In the genomic region with DNA sequence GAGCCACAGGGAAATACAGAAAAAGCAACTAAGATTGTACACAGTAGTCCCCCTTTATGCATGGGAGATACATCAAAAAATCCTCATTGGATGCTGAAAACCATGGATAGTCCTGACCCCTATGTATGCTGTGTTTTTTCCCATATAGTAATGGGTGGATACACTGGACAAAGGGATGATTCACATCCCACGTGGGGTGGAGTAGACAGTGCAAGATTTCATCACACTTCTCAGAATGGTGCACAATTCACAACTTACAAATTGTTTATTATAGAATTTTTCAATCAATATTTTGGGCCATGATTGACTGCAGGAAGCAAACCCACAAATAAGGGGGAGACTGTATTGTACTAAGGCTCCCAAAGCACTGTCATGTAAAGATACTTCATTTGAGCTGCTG, we compare ENCODE assay signal across 23 cellular contexts.
A peak's percentile ranks its signal among the peaks of the same experiment; 100 is the strongest.
DNase-seq lines count a peak whose midpoint lies in the region; ATAC-seq, FAIRE-seq and TF ChIP-seq lines count a peak whose summit lies in the region.
"Had no signal": no experiment of that assay in that cellular context is flagged by ENCODE, and none has a peak within 500 bp of the region (broad histone marks: within the 10 kb centered on the region; RNA-seq: fewer than 3 reads in every experiment).

No MANE protein-coding gene starts in this region.

- H3K4me1 ChIP-seq in PC-3 (ENCODE audit: insufficient read depth, low read length) (no peaks in the 10 kb centered on the region), ovary (ENCODE audit: insufficient read depth) (no peaks in the 10 kb centered on the region), spleen (no peaks in the 10 kb centered on the region)
- H3K4me1 ChIP-seq: SJCRH30 had no signal

- no peaks in the 10 kb centered on the region for H3K79me2 ChIP-seq in PC-3 (ENCODE audit: low read length)

- 82 to 90% (median 89%) methylated on average over 1 of the region's 1 CpG for WGBS in ovary, 3 donors
- WGBS in spleen, 5 donors: 52 to 90% (median 83%) methylated on average over 1 of the region's 1 CpG

- H2AFZ ChIP-seq in PC-3 (ENCODE audit: low read length): no peak overlapping the region

- H4K20me1 ChIP-seq in PC-3 (ENCODE audit: low read length): no peaks in the 10 kb centered on the region

- H3K9ac ChIP-seq in PC-3 (ENCODE audit: low read length): no peak overlapping the region

- H3K9me3 ChIP-seq in PC-3 (ENCODE audit: low read length): no peaks in the 10 kb centered on the region
- H3K9me3 ChIP-seq in ovary: no peaks in the 10 kb centered on the region
- no peaks in the 10 kb centered on the region for H3K9me3 ChIP-seq in spleen
- H3K9me3 ChIP-seq: SJCRH30 had no signal

- H3K36me3 ChIP-seq in PC-3 (ENCODE audit: low read depth, low read length): no peaks in the 10 kb centered on the region
- H3K36me3 ChIP-seq in bronchial epithelial cell (ENCODE audit: control insufficient read depth, insufficient read depth, low read length): no peaks in the 10 kb centered on the region
- no peaks in the 10 kb centered on the region for H3K36me3 ChIP-seq in ovary
- no peaks in the 10 kb centered on the region for H3K36me3 ChIP-seq in spleen
- H3K36me3 ChIP-seq: SJCRH30 had no signal

- BruUV-seq in PC-3 (replicated peaks; lab: Mats Ljungman, UMichigan): no TSS peak

- TF ChIP-seq EP300 in ovary (IDR thresholded peaks at IDR 0.05): no peak

- ATAC-seq in PC-3 (peak; percentile 42; the same call in 1 of the 2 replicates), HG02852 (IDR thresholded peaks at IDR 0.05; ENCODE audit: unreplicated experiment) (no peak)
- ATAC-seq: CD8-positive, alpha-beta T cell; Panc1 had no signal

- H3K27me3 ChIP-seq in PC-3 (ENCODE audit: low read length) (no peaks in the 10 kb centered on the region), bronchial epithelial cell (ENCODE audit: control insufficient read depth, insufficient read depth, low read length) (no peaks in the 10 kb centered on the region), ovary (no peaks in the 10 kb centered on the region), spleen (replicated peaks in 1 of 7) (no peaks in the 10 kb centered on the region)
- H3K27me3 ChIP-seq: SJCRH30 had no signal

- DNase-seq in AG10803 (ENCODE audit: low read depth): peak; percentile 11
- no peak for DNase-seq in PC-3
- peak; percentile 61 for DNase-seq in bronchial epithelial cell (ENCODE audit: low read depth)
- DNase-seq in foreskin fibroblast: peak; percentile 13 to 64
- DNase-seq in ovary: no peak
- no peak for DNase-seq in spleen
- DNase-seq in HT-29 (ENCODE audit: low spot score): no peak
- DNase-seq: 8988T; AML-193; C1 segment of cervical spinal cord; CD8-positive, alpha-beta T cell; GDM1; H9; KBM-7; NCI-H1092 treated with DMSO at 0.1 percent for 48 hours; NCI-H1436 treated with DMSO at 0.1 percent for 48 hours; NCI-H1930; NCI-H510A; NCI-H748 treated with DMSO at 0.1 percent for 48 hours; SJCRH30 had no signal

- H3K27ac ChIP-seq in PC-3 (ENCODE audit: low read length): no peak overlapping the region
- H3K27ac ChIP-seq in ovary: no peak overlapping the region
- H3K27ac ChIP-seq in spleen: no peak overlapping the region
- H3K27ac ChIP-seq: SJCRH30 had no signal

- POLR2A ChIA-PET in PC-3 (lab: Charles Lee; ENCODE audit: unreplicated experiment): no interaction called here

- no peak for TF ChIP-seq POLR2A in ovary (IDR thresholded peaks at IDR 0.05)
- no peak for TF ChIP-seq POLR2A in spleen (IDR thresholded peaks at IDR 0.05)

- H3K9me2 ChIP-seq in PC-3 (replicated peaks; ENCODE audit: low read length): no peaks in the 10 kb centered on the region

- TF ChIP-seq CTCF in AG10803 (conservative IDR thresholded peaks at IDR 0.05; ENCODE audit: low read length) (no peak), PC-3 (conservative IDR thresholded peaks at IDR 0.05; ENCODE audit: low read depth, low read length) (no peak), bronchial epithelial cell (IDR thresholded peaks at IDR 0.05; ENCODE audit: insufficient read depth, low read length, severe bottlenecking) (no peak), foreskin fibroblast (IDR thresholded peaks at IDR 0.05; ENCODE audit: low read depth, low read length) (no peak), ovary (IDR thresholded peaks at IDR 0.05) (no peak), spleen (IDR thresholded peaks at IDR 0.05 in 8 of 11, conservative IDR thresholded peaks at IDR 0.05 in 3 of 11) (no peak)

- FAIRE-seq in bronchial epithelial cell (lab: Jason Lieb, UNC): no peak
- FAIRE-seq: GM18507 had no signal

- no peaks in the 10 kb centered on the region for H3F3A ChIP-seq in PC-3 (ENCODE audit: low read length, unreplicated experiment)

- no peak overlapping the region for H3K4me3 ChIP-seq in AG10803 (ENCODE audit: low read length)
- H3K4me3 ChIP-seq in PC-3 (ENCODE audit: low read length): no peak overlapping the region
- H3K4me3 ChIP-seq in bronchial epithelial cell (ENCODE audit: low read depth, low read length): no peak overlapping the region
- no peak overlapping the region for H3K4me3 ChIP-seq in foreskin fibroblast (ENCODE audit: low read depth in 1 of 2, low read length in 2 of 2)
- H3K4me3 ChIP-seq in ovary: no peak overlapping the region
- H3K4me3 ChIP-seq in spleen: no peak overlapping the region
- H3K4me3 ChIP-seq: SJCRH30 had no signal

- H3K4me2 ChIP-seq in PC-3 (ENCODE audit: low read length): no peak overlapping the region

- intact Hi-C loops in PC-3 (cut with micrococcal nuclease) (no loop called here), ovary (cut with DNase I) (no loop called here), spleen (cut with DNase I; ENCODE audit: low total_unique reads) (no loop called here)

- CTCF ChIA-PET in PC-3 (lab: Charles Lee): no interaction called here

Comparison
In these comparisons a context has a peak if more than half of its experiments do, and no peak if none do; other contexts are left out.
1. DNase-seq: peak in AG10803 (single experiment), bronchial epithelial cell (single experiment) and foreskin fibroblast (2 of 2); none in PC-3 (single experiment), ovary (0 of 5), spleen (single experiment) and HT-29 (single experiment).